ENCODE assay signal across 1 cellular context in genomic region chr14:102262894-102263462, GRCh38.
TF ChIP-seq lines count a peak whose summit lies in the region.

No MANE protein-coding gene starts in this region.

TF ChIP-seq in HEK293, 187 proteins besides CTCF, POLR2A, EP300 and RAD21 (continued from another document and continues in another):
- no peak for TF ChIP-seq ZBTB11 (tag by site-specific recombination; conservative IDR thresholded peaks at IDR 0.05; ENCODE audit: low read depth)
- no peak for TF ChIP-seq ZBTB21 (tag by site-specific recombination; IDR thresholded peaks at IDR 0.05)
- TF ChIP-seq ZNF266 (tag by site-specific recombination; IDR thresholded peaks at IDR 0.05; ENCODE audit: low read depth) = no peak
- TF ChIP-seq PRDM6 (tag by site-specific recombination; IDR thresholded peaks at IDR 0.05) = no peak
- TF ChIP-seq INSM2 (tag by site-specific recombination; IDR thresholded peaks at IDR 0.05) = no peak
- no peak for TF ChIP-seq ZNF48 (tag by site-specific recombination; IDR thresholded peaks at IDR 0.05)
- TF ChIP-seq ZNF280D (tag by site-specific recombination; IDR thresholded peaks at IDR 0.05) = no peak
- TF ChIP-seq OSR2 (tag by site-specific recombination; IDR thresholded peaks at IDR 0.05) = no peak
- TF ChIP-seq ZNF335 (tag by site-specific recombination; conservative IDR thresholded peaks at IDR 0.05) = peak; percentile 75
- no peak for TF ChIP-seq ZNF112 (tag by site-specific recombination; IDR thresholded peaks at IDR 0.05)
- no peak for TF ChIP-seq ZNF571 (tag by site-specific recombination; IDR thresholded peaks at IDR 0.05)
- TF ChIP-seq ZBTB44 (tag by site-specific recombination; IDR thresholded peaks at IDR 0.05) = peak; percentile 97
- TF ChIP-seq ZNF239 (tag by site-specific recombination; IDR thresholded peaks at IDR 0.05) = no peak
- TF ChIP-seq PRDM10 (tag by site-specific recombination; IDR thresholded peaks at IDR 0.05) = no peak
- TF ChIP-seq ZNF138 (tag by site-specific recombination; IDR thresholded peaks at IDR 0.05; ENCODE audit: borderline replicate concordance) = no peak
- TF ChIP-seq ZNF449 (tag by site-specific recombination; IDR thresholded peaks at IDR 0.05) = peak; percentile 87
- TF ChIP-seq ZNF121 (tag by site-specific recombination; IDR thresholded peaks at IDR 0.05) = no peak
- no peak for TF ChIP-seq ZNF175 (tag by site-specific recombination; IDR thresholded peaks at IDR 0.05)
- no peak for TF ChIP-seq ZNF664 (tag by site-specific recombination; IDR thresholded peaks at IDR 0.05)
- no peak for TF ChIP-seq ZNF777 (tag by site-specific recombination; IDR thresholded peaks at IDR 0.05; ENCODE audit: borderline replicate concordance)
- no peak for TF ChIP-seq ZNF768 (tag by site-specific recombination; IDR thresholded peaks at IDR 0.05)
- no peak for TF ChIP-seq ZNF174 (tag by site-specific recombination; IDR thresholded peaks at IDR 0.05)
- no peak for TF ChIP-seq ZBTB6 (tag by site-specific recombination; IDR thresholded peaks at IDR 0.05)
- TF ChIP-seq ZNF426 (tag by site-specific recombination; IDR thresholded peaks at IDR 0.05) = no peak
- no peak for TF ChIP-seq ZSCAN18 (tag by site-specific recombination; IDR thresholded peaks at IDR 0.05)
- TF ChIP-seq ZFP3 (tag by site-specific recombination; IDR thresholded peaks at IDR 0.05; ENCODE audit: low read depth) = no peak
- no peak for TF ChIP-seq ZNF23 (tag by site-specific recombination; IDR thresholded peaks at IDR 0.05; ENCODE audit: borderline replicate concordance)
- no peak for TF ChIP-seq ZNF354C (tag by site-specific recombination; IDR thresholded peaks at IDR 0.05; ENCODE audit: borderline replicate concordance, low read depth)
- no peak for TF ChIP-seq ZNF324 (tag by site-specific recombination; IDR thresholded peaks at IDR 0.05)
- TF ChIP-seq ZNF391 (tag by site-specific recombination; IDR thresholded peaks at IDR 0.05; ENCODE audit: borderline replicate concordance, low read depth) = no peak
- TF ChIP-seq ZNF366 (tag by site-specific recombination; conservative IDR thresholded peaks at IDR 0.05) = no peak
- no peak for TF ChIP-seq HOXD13 (CRISPR knock-in tag; IDR thresholded peaks at IDR 0.05; ENCODE audit: borderline replicate concordance)
- no peak for TF ChIP-seq ZNF311 (tag by site-specific recombination; IDR thresholded peaks at IDR 0.05; ENCODE audit: borderline replicate concordance)
- TF ChIP-seq ZNF292 (tag by site-specific recombination; IDR thresholded peaks at IDR 0.05; ENCODE audit: borderline replicate concordance, low read depth) = no peak
- TF ChIP-seq ZNF623 (tag by site-specific recombination; IDR thresholded peaks at IDR 0.05) = no peak
- TF ChIP-seq ZNF629 (tag by site-specific recombination; IDR thresholded peaks at IDR 0.05) = no peak
- no peak for TF ChIP-seq FEZF1 (tag by site-specific recombination; IDR thresholded peaks at IDR 0.05)
- TF ChIP-seq ZNF701 (tag by site-specific recombination; IDR thresholded peaks at IDR 0.05) = no peak
- no peak for TF ChIP-seq ZNF670 (tag by site-specific recombination; IDR thresholded peaks at IDR 0.05; ENCODE audit: low read depth)
- TF ChIP-seq ZNF423 (tag by site-specific recombination; IDR thresholded peaks at IDR 0.05) = no peak
- no peak for TF ChIP-seq ZNF791 (tag by site-specific recombination; IDR thresholded peaks at IDR 0.05)
- no peak for TF ChIP-seq EGR2 (tag by site-specific recombination; IDR thresholded peaks at IDR 0.05; ENCODE audit: low read depth)
- TF ChIP-seq KLF10 (tag by site-specific recombination; IDR thresholded peaks at IDR 0.05) = no peak
- TF ChIP-seq ZNF529 (tag by site-specific recombination; IDR thresholded peaks at IDR 0.05; ENCODE audit: insufficient replicate concordance) = no peak
